ENCODE assay signal across 23 cellular contexts in genomic region chr5:159833846-159834245, GRCh38.
A peak's percentile ranks its signal among the peaks of the same experiment; 100 is the strongest.
DNase-seq lines count a peak whose midpoint lies in the region; FAIRE-seq and TF ChIP-seq lines count a peak whose summit lies in the region.
"Had no signal": no experiment of that assay in that cellular context is flagged by ENCODE, and none has a peak within 500 bp of the region (broad histone marks: within the 10 kb centered on the region; RNA-seq: fewer than 3 reads in every experiment).

No MANE protein-coding gene starts in this region.

- DNase-seq in MCF 10A (ENCODE audit: unreplicated experiment) (peak; percentile 42), breast epithelium (ENCODE audit: low spot score in 2 of 2) (no peak), H1 (ENCODE audit: low read depth in 1 of 2, low spot score in 2 of 2) (no peak), NCI-H1930 (lab: John Stamatoyannopoulos, UW) (no peak), NCI-H1092 treated with DMSO at 0.1 percent for 48 hours (lab: John Stamatoyannopoulos, UW) (no peak)
- DNase-seq in effector CD8-positive, alpha-beta T cell (lab: John Stamatoyannopoulos, UW) = no peak
- DNase-seq: C1 segment of cervical spinal cord; Caco-2; CD8-positive, alpha-beta T cell; DMS79 treated with DMSO at 0.1 percent for 48 hours; MM.1S; NCI-H1092; NCI-H1436; NCI-H187; NCI-H524; NCI-H774; Right ventricle myocardium superior; RPMI8226; T-helper 1 cell had no signal

- no peak overlapping the region for H3K4me3 Mint-ChIP-seq in MCF 10A (ENCODE audit: unreplicated experiment)
- H3K4me3 Mint-ChIP-seq: CD8-positive, alpha-beta T cell had no signal

- intact Hi-C loops in MCF 10A (cut with micrococcal nuclease) = no loop called here
- intact Hi-C loops in breast epithelium (cut with DNase I; ENCODE audit: low total_unique reads) = loop anchor here (2.0 kb wide), 1 partner anchor 71 kb away; no protein-coding TSS in a partner anchor

- H2BK20ac ChIP-seq in H1 (ENCODE audit: low read length) = no peak overlapping the region

- H3K4ac ChIP-seq in H1 (replicated peaks; ENCODE audit: insufficient read length, low read depth, low read length) = no peak overlapping the region

- H3K36me3 ChIP-seq in breast epithelium (no peaks in the 10 kb centered on the region), HEK293 (ENCODE audit: control insufficient read depth in 2 of 2, insufficient read depth in 1 of 2, low read length in 2 of 2) (no peaks in the 10 kb centered on the region), H1 (ENCODE audit: control insufficient read depth in 2 of 4, insufficient read depth in 4 of 4, low read length in 3 of 4) (no peaks in the 10 kb centered on the region)
- H3K36me3 ChIP-seq: HAP-1 had no signal

- H3K4me1 Mint-ChIP-seq in MCF 10A (ENCODE audit: insufficient read depth, unreplicated experiment) = peaks cover under 1% of the 10 kb centered on the region

- no peak overlapping the region for H2BK120ac ChIP-seq in H1 (replicated peaks; ENCODE audit: low read depth, low read length)

- no TSS peak for BruUV-seq in MCF 10A (replicated peaks; lab: Mats Ljungman, UMichigan)

- TF ChIP-seq CTCF in MCF 10A (IDR thresholded peaks at IDR 0.05; ENCODE audit: unreplicated experiment) = no peak
- no peak for TF ChIP-seq CTCF in breast epithelium (IDR thresholded peaks at IDR 0.05)
- TF ChIP-seq CTCF in HEK293 (tag by site-specific recombination; IDR thresholded peaks at IDR 0.05) = no peak
- TF ChIP-seq CTCF in H1 (IDR thresholded peaks at IDR 0.05; ENCODE audit: control extremely low read depth in 1 of 3, insufficient read depth in 1 of 3, low read depth in 1 of 3, low read length in 3 of 3) = no peak

- H3K9ac ChIP-seq in H1 (replicated peaks in 1 of 4; ENCODE audit: extremely low read depth in 1 of 4, low read depth in 3 of 4, low read length in 3 of 4) = no peak overlapping the region

- TF ChIP-seq POLR2A in breast epithelium (IDR thresholded peaks at IDR 0.05) (no peak), H1 (IDR thresholded peaks at IDR 0.05; ENCODE audit: control extremely low read depth in 1 of 2, low read depth in 2 of 2, low read length in 2 of 2) (no peak)

- H2BK15ac ChIP-seq in H1 (ENCODE audit: low read length) = no peak overlapping the region

- 0 out of 2 replicates have a peak overlapping the region, but pooled peaks have one; percentile 15 for H2AFZ ChIP-seq in H1 (ENCODE audit: low read length)

- no peaks in the 10 kb centered on the region for H3K27me3 Mint-ChIP-seq in MCF 10A (ENCODE audit: insufficient read depth, unreplicated experiment)

- H2BK5ac ChIP-seq in H1 (ENCODE audit: low read depth, low read length) = no peak overlapping the region

- H3K79me1 ChIP-seq in H1 (ENCODE audit: low read depth, low read length) = no peaks in the 10 kb centered on the region

- H3K4me3 ChIP-seq in breast epithelium (no peak overlapping the region), HEK293 (ENCODE audit: low read depth, low read length) (no peak overlapping the region), H1 (ENCODE audit: extremely low read depth in 1 of 4, insufficient read depth in 2 of 4, low read depth in 3 of 4, low read length in 4 of 4) (no peak overlapping the region)
- H3K4me3 ChIP-seq: HAP-1, K562 had no signal

- H2BK12ac ChIP-seq in H1 (ENCODE audit: low read depth, low read length) = no peak overlapping the region

- H3K27ac Mint-ChIP-seq in MCF 10A (ENCODE audit: low read depth, unreplicated experiment) = no peak overlapping the region
- H3K27ac Mint-ChIP-seq: CD8-positive, alpha-beta T cell had no signal

- H4K20me1 ChIP-seq in H1 (replicated peaks in 1 of 2; ENCODE audit: control insufficient read depth in 1 of 2, insufficient read depth in 2 of 2, low read length in 2 of 2) = no peaks in the 10 kb centered on the region

- H3K36me3 Mint-ChIP-seq in MCF 10A (ENCODE audit: insufficient read depth, unreplicated experiment) = no peaks in the 10 kb centered on the region
- H3K36me3 Mint-ChIP-seq: CD8-positive, alpha-beta T cell had no signal

- H3K79me2 ChIP-seq in H1 (ENCODE audit: control insufficient read depth in 1 of 2, insufficient read depth in 2 of 2, low read length in 2 of 2) = no peaks in the 10 kb centered on the region

- H3K14ac ChIP-seq in H1 (ENCODE audit: insufficient read length) = no peak overlapping the region

- H3K18ac ChIP-seq in H1 (ENCODE audit: extremely low read depth, low read length) = no peak overlapping the region

- POLR2A ChIA-PET in MCF 10A (lab: Yijun Ruan, JAX) (interaction anchor here (1.7 kb wide), 1 partner anchor 16 kb away, joined by 3 read pairs; no protein-coding TSS in a partner anchor), HEK293 (lab: Yijun Ruan, JAX) (no interaction called here), H1 (lab: Charles Lee; ENCODE audit: partially characterized antibody) (no interaction called here)

- FAIRE-seq in H1 (lab: Jason Lieb, UNC) = no peak
- FAIRE-seq: HTR-8/SVneo, K562 had no signal

- TF ChIP-seq RAD21 in H1 (IDR thresholded peaks at IDR 0.05 in 1 of 2, conservative IDR thresholded peaks at IDR 0.05 in 1 of 2; ENCODE audit: low read depth in 2 of 2, low read length in 2 of 2) = no peak

- no peak overlapping the region for H3K27ac ChIP-seq in breast epithelium
- no peak overlapping the region for H3K27ac ChIP-seq in HEK293 (ENCODE audit: extremely low read depth, low read depth, low read length)
- H3K27ac ChIP-seq in H1 (ENCODE audit: low read depth, low read length) = no peak overlapping the region

- no peak overlapping the region for H4K91ac ChIP-seq in H1 (replicated peaks; ENCODE audit: insufficient read length, low read length)

- no peak overlapping the region for H3K56ac ChIP-seq in H1 (replicated peaks; ENCODE audit: insufficient read length, low read depth, low read length)

- no peak overlapping the region for H4K5ac ChIP-seq in H1 (ENCODE audit: insufficient read length, low read depth, low read length)

- TF ChIP-seq EP300 in H1 (IDR thresholded peaks at IDR 0.05; ENCODE audit: borderline replicate concordance in 1 of 2, low read depth in 2 of 2, low read length in 2 of 2) = no peak

- 89% methylated on average over 6 of the region's 6 CpGs; no CpG with 5 or more reads in 1 of the 2 experiments for WGBS in H1 (ENCODE audit: extremely low coverage in 1 of 2, insufficient coverage in 1 of 2, insufficient read length in 1 of 2, insufficient replicate concordance in 2 of 2, low coverage in 1 of 2, low lambda C conversion rate in 2 of 2, missing lambda C conversion rate in 1 of 2), 2 experiments

- no peaks in the 10 kb centered on the region; the same call in 1 of the 2 replicates for H3K23me2 ChIP-seq in H1 (ENCODE audit: low read depth, low read length)

- no peaks in the 10 kb centered on the region for H3K4me1 ChIP-seq in breast epithelium
- no peaks in the 10 kb centered on the region for H3K4me1 ChIP-seq in HEK293 (ENCODE audit: control insufficient read depth, insufficient read depth, low read length)
- H3K4me1 ChIP-seq in H1 (replicated peaks in 1 of 4; ENCODE audit: control insufficient read depth in 3 of 4, insufficient read depth in 4 of 4, low read length in 3 of 4) = peaks cover 0 to 3% (median 0%) of the 10 kb centered on the region in 4 experiments; a peak in 1 of 7 replicates
- H3K4me1 ChIP-seq: Caco-2, HAP-1 had no signal

- CTCF ChIA-PET in MCF 10A (lab: Yijun Ruan, JAX) = interaction anchor here (0.5 to 1.0 kb wide), 2 partner anchors 154 to 392 kb away, joined by 3 read pairs; no protein-coding TSS in a partner anchor
- CTCF ChIA-PET in HEK293 (lab: Yijun Ruan, JAX) = interaction anchor here (0.7 kb wide), 1 partner anchor 106 kb away, joined by 4 read pairs; no protein-coding TSS in a partner anchor
- CTCF ChIA-PET in H1 (lab: Charles Lee; ENCODE audit: partially characterized antibody) = interaction anchor here (0.7 to 1.5 kb wide), 7 partner anchors 10 to 317 kb away, joined by 3 to 4 read pairs (median 3); no protein-coding TSS in a partner anchor

- no peak overlapping the region for H3K4me2 ChIP-seq in H1 (ENCODE audit: insufficient read depth in 1 of 2, low read depth in 2 of 2, low read length in 2 of 2)

- H4K8ac ChIP-seq in H1 (ENCODE audit: extremely low read depth, insufficient read depth, low read length) = no peak overlapping the region

- H3K9me3 ChIP-seq in breast epithelium (peaks cover 0 to 4% of the 10 kb centered on the region in 2 donors), HEK293 (ENCODE audit: control insufficient read depth, insufficient read depth, low read depth, low read length) (no peaks in the 10 kb centered on the region), H1 (ENCODE audit: insufficient read depth in 2 of 2, low read depth in 1 of 2, low read length in 1 of 2) (no peaks in the 10 kb centered on the region)
- H3K9me3 ChIP-seq: Caco-2, HAP-1 had no signal

- H2AK5ac ChIP-seq in H1 (ENCODE audit: low read depth, low read length) = no peak overlapping the region

- peaks cover 5% of the 10 kb centered on the region for H3K9me3 Mint-ChIP-seq in MCF 10A (ENCODE audit: unreplicated experiment)

- H3K23ac ChIP-seq in H1 (ENCODE audit: insufficient read length) = no peak overlapping the region

- no peaks in the 10 kb centered on the region for H3K27me3 ChIP-seq in breast epithelium
- H3K27me3 ChIP-seq in H1 (replicated peaks in 1 of 4; ENCODE audit: control insufficient read depth in 3 of 4, extremely low read depth in 1 of 4, insufficient read depth in 3 of 4, low read length in 3 of 4) = no peaks in the 10 kb centered on the region

TF ChIP-seq in HEK293, 187 proteins besides CTCF, POLR2A, EP300 and RAD21:
- TF ChIP-seq ZBTB26 (tag by site-specific recombination; optimal IDR thresholded peaks at IDR 0.05) (no peak), ZFHX2 (tag by site-specific recombination; conservative IDR thresholded peaks at IDR 0.05) (peak; percentile 28)

TF ChIP-seq in H1, 55 proteins besides CTCF, POLR2A, EP300 and RAD21:
- TF ChIP-seq KDM5A (IDR thresholded peaks at IDR 0.05; ENCODE audit: low read length) (no peak), RFX5 (IDR thresholded peaks at IDR 0.05; ENCODE audit: borderline replicate concordance, low read depth, low read length) (no peak)
TF ChIP-seq in H1: peak in this region for 0.
